Comparison of ENCODE assay signal across 10 cellular contexts in the genomic region with DNA sequence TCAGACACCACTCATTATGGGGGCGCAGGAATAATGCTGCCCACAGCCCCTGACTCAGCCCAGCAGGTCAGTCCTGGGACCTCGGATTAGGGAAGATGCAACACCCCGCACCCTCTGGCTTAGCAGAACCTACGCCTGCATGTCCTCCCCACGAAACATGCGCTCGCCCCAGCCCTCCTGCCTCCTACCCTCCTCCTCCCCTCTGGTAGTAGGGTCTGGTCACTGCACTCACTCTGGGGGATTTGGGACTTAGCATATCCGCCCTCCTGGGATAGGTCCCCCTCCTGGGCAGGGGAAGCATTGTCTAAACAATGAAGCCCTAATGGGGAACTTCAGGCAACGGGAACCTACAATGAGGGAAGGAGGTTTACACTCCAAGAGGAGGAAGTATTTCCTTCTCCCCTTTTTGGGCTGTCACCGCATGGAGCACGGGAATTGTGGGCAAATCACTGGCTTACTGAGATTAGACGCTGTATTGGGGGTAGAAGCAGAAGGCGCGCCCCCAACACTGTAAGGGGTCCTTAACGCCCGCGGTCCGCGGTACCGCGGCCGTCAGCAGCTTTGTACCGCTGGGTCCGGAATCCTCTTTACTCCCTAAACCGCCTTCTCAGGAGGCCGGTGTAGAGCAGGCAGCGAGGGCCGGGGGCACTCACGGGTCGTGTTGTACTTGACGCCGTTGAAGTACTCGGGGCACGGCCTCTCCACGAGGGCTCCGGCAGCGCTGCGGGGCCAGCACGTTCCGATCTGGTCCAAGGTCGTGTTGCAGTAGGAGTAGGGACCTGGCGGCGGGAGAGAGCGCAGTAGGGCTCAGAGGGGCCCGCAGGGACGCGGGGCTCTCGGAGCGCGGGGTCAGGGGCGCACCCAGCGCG. TPM values are rescaled to one million over a fixed set of nuclear protein-coding genes. Genes with fewer than 3 reads are reported as not detected.
DNase-seq lines count a peak whose midpoint lies in the region; ATAC-seq and TF ChIP-seq lines count a peak whose summit lies in the region.
"Had no signal": no experiment of that assay in that cellular context is flagged by ENCODE, and none has a peak within 500 bp of the region (broad histone marks: within the 10 kb centered on the region; RNA-seq: fewer than 3 reads in every experiment).

No MANE protein-coding gene starts in this region.

- H3K4me3 ChIP-seq in esophagus (ENCODE audit: low read depth in 1 of 2, low read length in 2 of 2), result peak overlapping the region; percentile 22 to 23
- peak overlapping the region; percentile 54 for H3K4me3 ChIP-seq in neural progenitor cell
- H3K4me3 ChIP-seq: PC-9 had no signal

- H4K20me1 ChIP-seq in neural progenitor cell (ENCODE audit: low read depth), result peaks cover 63% of the 10 kb centered on the region

- no peaks in the 10 kb centered on the region for H3K79me2 ChIP-seq in neural progenitor cell (ENCODE audit: low read depth)

- H3K9ac ChIP-seq in neural progenitor cell, result no peak overlapping the region

- H3K4me1 Mint-ChIP-seq in neural progenitor cell, result peaks cover 9% of the 10 kb centered on the region

- H3K36me3 ChIP-seq in esophagus (ENCODE audit: control insufficient read depth in 2 of 2, insufficient read depth in 2 of 2, low read length in 1 of 2) (no peaks in the 10 kb centered on the region), neural progenitor cell (no peaks in the 10 kb centered on the region)

- no peak for ATAC-seq in HG02610 (IDR thresholded peaks at IDR 0.05; ENCODE audit: unreplicated experiment)

- WGBS in esophagus, 2 donors, result 11 to 13% methylated on average over 48 to 53 of the region's 53 CpGs

- peak overlapping the region; percentile 86 for H3K4me3 Mint-ChIP-seq in neural progenitor cell

- H2AFZ ChIP-seq in neural progenitor cell (replicated peaks), result no peak overlapping the region
- H2AFZ ChIP-seq: PC-9 had no signal

- no peak for TF ChIP-seq CTCF in neural progenitor cell (IDR thresholded peaks at IDR 0.05)

- H3F3A ChIP-seq in neural progenitor cell (ENCODE audit: low read depth), result peaks cover 12% of the 10 kb centered on the region

- no peak overlapping the region for H3K27ac Mint-ChIP-seq in neural progenitor cell

- DNase-seq in CD1c-positive myeloid dendritic cell (ENCODE audit: extremely low spot score) (peak; percentile 12), NCI-H69 (lab: John Stamatoyannopoulos, UW) (peak; percentile 70), neural progenitor cell (ENCODE audit: low spot score) (peak; percentile 65), NCI-H2171 treated with DMSO at 0.1 percent for 48 hours (lab: John Stamatoyannopoulos, UW) (no peak), NCI-H1417 treated with DMSO at 0.1 percent for 48 hours (lab: John Stamatoyannopoulos, UW) (no peak)
- DNase-seq in stimulated activated CD8-positive, alpha-beta memory T cell treated with anti-CD3 and anti-CD28 coated beads, Interleukin-4, amount 100 ng/mL, for 48 hours, result no peak
- DNase-seq: PC-9 had no signal

- no peaks in the 10 kb centered on the region for H3K36me3 Mint-ChIP-seq in neural progenitor cell

- H3K27me3 ChIP-seq in esophagus (ENCODE audit: control insufficient read depth in 1 of 2, insufficient read depth in 2 of 2, low read length in 2 of 2) (peaks cover 0 to 13% of the 10 kb centered on the region in 2 donors), neural progenitor cell (peaks cover 48% of the 10 kb centered on the region)

- H3K9me3 Mint-ChIP-seq in neural progenitor cell, result peaks cover 2% of the 10 kb centered on the region

- H3K9me3 ChIP-seq in esophagus (ENCODE audit: control insufficient read depth in 2 of 2, insufficient read depth in 1 of 2, low read depth in 1 of 2, low read length in 1 of 2) (no peaks in the 10 kb centered on the region), neural progenitor cell (ENCODE audit: low read depth) (no peaks in the 10 kb centered on the region)

- peaks cover 52% of the 10 kb centered on the region for H3K27me3 Mint-ChIP-seq in neural progenitor cell (ENCODE audit: insufficient read depth, low read depth)

- H3K4me1 ChIP-seq in esophagus (ENCODE audit: control insufficient read depth in 2 of 2, insufficient read depth in 2 of 2, low read length in 1 of 2), result peaks cover 7% of the 10 kb centered on the region in 2 donors
- peaks cover 21% of the 10 kb centered on the region for H3K4me1 ChIP-seq in neural progenitor cell

- H3K27ac ChIP-seq in esophagus (ENCODE audit: low read depth in 2 of 2, low read length in 1 of 2) (no peak overlapping the region), neural progenitor cell (no peak overlapping the region)
- H3K27ac ChIP-seq: PC-9 had no signal

- H3K4me2 ChIP-seq in neural progenitor cell, result peak overlapping the region; percentile 94
- H3K4me2 ChIP-seq: PC-9 had no signal

RNA-seq across cellular contexts. Expression of a gene that starts 0.8 kb away (rescaled TPM):
- under 1 TPM; 0.04 to 0.06 TPM for polyA plus RNA-seq in esophagus
- total RNA-seq in neural progenitor cell (ENCODE audit: low replicate concordance), result 0.19 TPM in 1 of 2 replicates, not detected in the other
- total RNA-seq: PC-9, pulmonary artery endothelial cell had no signal

Comparison
In these comparisons a context has a peak if more than half of its experiments do, and no peak if none do; other contexts are left out.
1. DNase-seq: peak in CD1c-positive myeloid dendritic cell (single experiment), NCI-H69 (single experiment) and neural progenitor cell (single experiment); none in NCI-H2171 treated with DMSO at 0.1 percent for 48 hours (single experiment), stimulated activated CD8-positive, alpha-beta memory T cell treated with anti-CD3 and anti-CD28 coated beads, Interleukin-4, amount 100 ng/mL, for 48 hours (single experiment) and NCI-H1417 treated with DMSO at 0.1 percent for 48 hours (single experiment).